Comparison of ENCODE assay signal across 8 cellular contexts in the genomic region with DNA sequence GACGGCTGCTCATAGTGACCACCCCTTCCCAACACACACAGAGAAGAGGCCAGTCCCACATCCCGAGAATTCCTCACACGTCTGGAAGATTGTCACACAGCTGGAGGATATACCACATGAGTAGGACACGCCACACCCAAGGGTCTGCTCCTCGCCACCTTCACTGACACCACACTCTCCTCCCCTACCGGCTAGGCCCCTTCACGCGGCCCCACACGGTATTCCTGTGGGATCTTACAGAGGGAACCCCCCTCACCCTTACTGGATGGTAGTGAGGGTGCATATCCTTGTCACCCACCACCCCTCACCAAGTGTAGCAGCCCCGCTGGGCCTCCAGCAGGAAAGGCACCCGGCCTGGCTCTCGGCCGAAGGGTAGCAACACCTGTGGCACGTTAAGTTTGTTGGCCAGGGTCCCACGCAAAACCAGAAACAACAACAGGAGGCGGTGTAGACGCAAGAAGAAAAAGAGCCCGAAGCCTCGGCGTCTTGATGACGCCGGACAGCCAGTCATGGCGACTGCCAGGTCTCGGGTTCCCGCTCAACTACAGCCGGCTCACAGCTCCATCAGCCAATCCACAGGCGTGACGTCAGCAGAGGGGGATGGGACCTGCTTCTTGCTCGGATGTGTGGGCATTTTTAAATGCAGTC. TPM values are rescaled to one million over a fixed set of nuclear protein-coding genes. Genes with fewer than 3 reads are reported as not detected.
A peak's percentile ranks its signal among the peaks of the same experiment; 100 is the strongest.
DNase-seq lines count a peak whose midpoint lies in the region; ATAC-seq and TF ChIP-seq lines count a peak whose summit lies in the region.

TSS of gene NUP210L (minus strand) at position 540 of the 648 bp plus-strand sequence.

- H3K27ac Mint-ChIP-seq in activated CD4-positive, alpha-beta T cell treated with anti-CD3 and anti-CD28 coated beads for 36 hours, result peak within 1 kb of the TSS; percentile 64
- H3K27ac Mint-ChIP-seq in glutamatergic neuron (ENCODE audit: unreplicated experiment), result no peak within 1 kb of the TSS

- H3K9me3 ChIP-seq in thoracic aorta, result no peaks in the 10 kb centered on the region

- H3K27me3 Mint-ChIP-seq in activated CD4-positive, alpha-beta T cell treated with anti-CD3 and anti-CD28 coated beads for 36 hours, result no peaks in the 10 kb centered on the region
- H3K27me3 Mint-ChIP-seq in glutamatergic neuron (ENCODE audit: unreplicated experiment), result peaks cover 2% of the 10 kb centered on the region

- peak within 1 kb of the TSS; percentile 38 for H3K4me3 ChIP-seq in thoracic aorta

- H3K27ac ChIP-seq in caudate nucleus (ENCODE audit: low read depth, low read length), result peak within 1 kb of the TSS; percentile 79
- peak within 1 kb of the TSS; percentile 68 to 79 for H3K27ac ChIP-seq in thoracic aorta

- ATAC-seq in activated CD4-positive, alpha-beta T cell treated with anti-CD3 and anti-CD28 coated beads for 36 hours, result no peak
- ATAC-seq in thoracic aorta (ENCODE audit: insufficient number of reproducible peaks, low FRiP score, low read depth), result peak; percentile 35
- ATAC-seq in GM21381 (IDR thresholded peaks at IDR 0.05; ENCODE audit: unreplicated experiment), result no peak

- peaks cover 3% of the 10 kb centered on the region for H3K9me3 Mint-ChIP-seq in activated CD4-positive, alpha-beta T cell treated with anti-CD3 and anti-CD28 coated beads for 36 hours (ENCODE audit: low read depth)
- no peaks in the 10 kb centered on the region for H3K9me3 Mint-ChIP-seq in glutamatergic neuron (ENCODE audit: unreplicated experiment)

- H3K27me3 ChIP-seq in thoracic aorta (replicated peaks; ENCODE audit: insufficient read depth), result no peaks in the 10 kb centered on the region

- CTCF ChIA-PET in activated CD4-positive, alpha-beta T cell treated with anti-CD3 and anti-CD28 coated beads for 36 hours (lab: Charles Lee), result interaction anchor here (0.6 kb wide), 2 partner anchors 9 to 167 kb away, joined by 3 read pairs; no protein-coding TSS in a partner anchor

- no peak for TF ChIP-seq CTCF in thoracic aorta (IDR thresholded peaks at IDR 0.05)
- TF ChIP-seq CTCF in glutamatergic neuron (IDR thresholded peaks at IDR 0.05; ENCODE audit: partially characterized antibody, unreplicated experiment), result no peak

- intact Hi-C loops in activated CD4-positive, alpha-beta T cell treated with anti-CD3 and anti-CD28 coated beads for 36 hours (cut with DNase I, micrococcal nuclease), result loop anchor here in 1 of 2 experiments (5.0 kb wide), 1 partner anchor 162 kb away; the partner anchor contains the start of gene RPS27

- H3K36me3 ChIP-seq in thoracic aorta, result peaks cover 9% of the 10 kb centered on the region

- POLR2A ChIA-PET in activated CD4-positive, alpha-beta T cell treated with anti-CD3 and anti-CD28 coated beads for 36 hours (lab: Charles Lee), result no interaction called here

- DNase-seq in activated CD4-positive, alpha-beta T cell treated with anti-CD3 and anti-CD28 coated beads for 36 hours, result no peak
- DNase-seq in activated CD4-positive, alpha-beta T cell treated with anti-CD3 and anti-CD28 coated beads, Interleukin-2, amount 50 U/mL, for 4 hours, result no peak
- DNase-seq in caudate nucleus (lab: John Stamatoyannopoulos, UW) (peak in 8 of 61 donors; percentile 44 to 91 (median 60)), left kidney (ENCODE audit: low read depth, low spot score) (peak; percentile 50), thoracic aorta (ENCODE audit: low spot score) (peak; percentile 45), glutamatergic neuron (no peak), GM03348 (ENCODE audit: low spot score) (no peak)

- H3K4me1 Mint-ChIP-seq in activated CD4-positive, alpha-beta T cell treated with anti-CD3 and anti-CD28 coated beads for 36 hours, result peaks cover 58% of the 10 kb centered on the region
- H3K4me1 Mint-ChIP-seq in glutamatergic neuron (ENCODE audit: low read depth, unreplicated experiment), result no peaks in the 10 kb centered on the region

- H3K4me3 Mint-ChIP-seq in activated CD4-positive, alpha-beta T cell treated with anti-CD3 and anti-CD28 coated beads for 36 hours, result no peak within 1 kb of the TSS
- no peak within 1 kb of the TSS for H3K4me3 Mint-ChIP-seq in glutamatergic neuron (ENCODE audit: unreplicated experiment)

- peaks cover 13 to 28% of the 10 kb centered on the region in 2 donors for H3K4me1 ChIP-seq in thoracic aorta (ENCODE audit: control insufficient read depth in 1 of 2, low read depth in 2 of 2)

- peaks cover 46% of the 10 kb centered on the region for H3K36me3 Mint-ChIP-seq in activated CD4-positive, alpha-beta T cell treated with anti-CD3 and anti-CD28 coated beads for 36 hours (ENCODE audit: low read depth)
- peaks cover 5% of the 10 kb centered on the region for H3K36me3 Mint-ChIP-seq in glutamatergic neuron (ENCODE audit: unreplicated experiment)

RNA-seq across cellular contexts. Expression of gene NUP210L, which starts in this region (rescaled TPM):
- under 1 TPM; 0.04 to 0.05 TPM for total RNA-seq in activated CD4-positive, alpha-beta T cell treated with anti-CD3 and anti-CD28 coated beads for 36 hours
- total RNA-seq in thoracic aorta (under 1 TPM; 0.14 to 0.41 TPM), glutamatergic neuron (ENCODE audit: unreplicated experiment) (0.10 TPM)

Comparison
In these comparisons a context has a peak if more than half of its experiments do, and no peak if none do; other contexts are left out.
1. Peak in DNase-seq, ATAC-seq, H3K4me3 ChIP-seq and H3K27ac ChIP-seq in thoracic aorta; RNA of the gene not detected or under 1 TPM.